8 cellular contexts compared by ENCODE assay signal in the genomic region with DNA sequence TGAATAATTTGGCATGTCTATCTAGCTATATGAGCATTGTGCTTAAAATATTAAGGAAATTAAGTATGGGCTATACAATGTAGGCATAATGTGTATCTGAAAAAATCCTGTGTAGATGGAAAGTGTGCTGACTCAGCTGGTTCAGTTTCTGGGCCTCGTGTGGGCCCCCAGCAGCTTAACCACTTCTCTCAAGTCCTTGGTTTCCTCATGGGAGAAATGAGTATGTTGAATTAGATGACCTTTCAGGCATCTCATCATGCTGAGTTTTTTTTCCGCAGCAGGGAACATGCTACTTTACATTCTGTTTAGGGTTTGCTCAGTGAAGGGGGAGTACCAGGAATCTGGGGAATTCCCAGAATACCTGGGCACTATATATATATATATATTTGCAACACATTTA. TPM values are rescaled to one million over a fixed set of nuclear protein-coding genes. Genes with fewer than 3 reads are reported as not detected.
DNase-seq lines count a peak whose midpoint lies in the region; ATAC-seq and TF ChIP-seq lines count a peak whose summit lies in the region.

No MANE protein-coding gene starts in this region.

- no peaks in the 10 kb centered on the region for H3K9me3 ChIP-seq in PC-3 (ENCODE audit: low read length)

- no peaks in the 10 kb centered on the region for H3K4me1 ChIP-seq in PC-3 (ENCODE audit: insufficient read depth, low read length)

- H3F3A ChIP-seq in PC-3 (ENCODE audit: low read length, unreplicated experiment): no peaks in the 10 kb centered on the region

- H2AFZ ChIP-seq in PC-3 (ENCODE audit: low read length): no peak overlapping the region

- H3K27ac ChIP-seq in PC-3 (ENCODE audit: low read length): no peak overlapping the region

- DNase-seq in NCI-H526 (lab: John Stamatoyannopoulos, UW) (peak; percentile 47 to 54), medulla oblongata (ENCODE audit: extremely low spot score) (peak; percentile 28), UCSD-AML1 (lab: John Stamatoyannopoulos, UW; ENCODE audit: unreplicated experiment) (no peak), PC-3 (no peak), dedifferentiated amniotic fluid mesenchymal stem cell (ENCODE audit: extremely low spot score) (no peak), HK-2 (ENCODE audit: unreplicated experiment) (no peak)

- no peak overlapping the region for H3K4me2 ChIP-seq in PC-3 (ENCODE audit: low read length)

- intact Hi-C loops in PC-3 (cut with micrococcal nuclease): no loop called here

- no peaks in the 10 kb centered on the region for H3K27me3 ChIP-seq in PC-3 (ENCODE audit: low read length)

- POLR2A ChIA-PET in PC-3 (lab: Charles Lee; ENCODE audit: unreplicated experiment): no interaction called here

- H3K79me2 ChIP-seq in PC-3 (ENCODE audit: low read length): no peaks in the 10 kb centered on the region

- H3K4me3 ChIP-seq in PC-3 (ENCODE audit: low read length): no peak overlapping the region

- CTCF ChIA-PET in PC-3 (lab: Charles Lee): no interaction called here

- no peaks in the 10 kb centered on the region for H3K36me3 ChIP-seq in PC-3 (ENCODE audit: low read depth, low read length)

- H4K20me1 ChIP-seq in PC-3 (ENCODE audit: low read length): no peaks in the 10 kb centered on the region

- no peak overlapping the region for H3K9ac ChIP-seq in PC-3 (ENCODE audit: low read length)

- no TSS peak for BruUV-seq in PC-3 (replicated peaks; lab: Mats Ljungman, UMichigan)

- peak; percentile 57 for ATAC-seq in GM18511 (IDR thresholded peaks at IDR 0.05; ENCODE audit: unreplicated experiment)
- peak; percentile 52 for ATAC-seq in GM21825 (IDR thresholded peaks at IDR 0.05; ENCODE audit: unreplicated experiment)
- ATAC-seq in PC-3: no peak

- TF ChIP-seq CTCF in PC-3 (conservative IDR thresholded peaks at IDR 0.05; ENCODE audit: low read depth, low read length): no peak

- H3K9me2 ChIP-seq in PC-3 (replicated peaks; ENCODE audit: low read length): no peaks in the 10 kb centered on the region

RNA-seq across cellular contexts. Expression of a gene that starts 30.5 kb away (rescaled TPM):
- total RNA-seq in PC-3 (2014; rRNA removed): 0.12 TPM in 1 of 2 replicates, not detected in the other

Comparison
In these comparisons a context has a peak if more than half of its experiments do, and no peak if none do; other contexts are left out.
1. DNase-seq: peak in NCI-H526 (2 of 2) and medulla oblongata (single experiment); none in UCSD-AML1 (single experiment), PC-3 (single experiment), dedifferentiated amniotic fluid mesenchymal stem cell (single experiment) and HK-2 (single experiment).